In genomic region chr17:64503821-64504768, GRCh38 we compare ENCODE assay signal across 8 cellular contexts. TPM values are rescaled to one million over a fixed set of nuclear protein-coding genes. Genes with fewer than 3 reads are reported as not detected.
DNase-seq lines count a peak whose midpoint lies in the region; ATAC-seq and TF ChIP-seq lines count a peak whose summit lies in the region.

No MANE protein-coding gene starts in this region.

- H2AFZ ChIP-seq in GM23338, result no peak overlapping the region

- peaks cover 62% of the 10 kb centered on the region for H3K4me1 Mint-ChIP-seq in GM23338

- H3K79me2 ChIP-seq in GM23338 (replicated peaks; ENCODE audit: insufficient read depth), result peaks cover 91% of the 10 kb centered on the region

- no peaks in the 10 kb centered on the region for H3K27me3 ChIP-seq in GM23338 (ENCODE audit: insufficient read depth)
- no peaks in the 10 kb centered on the region for H3K27me3 ChIP-seq in skeletal muscle satellite cell (ENCODE audit: control insufficient read depth, insufficient read depth, low read length)

- peak overlapping the region; percentile 100 for H3K9ac ChIP-seq in skeletal muscle satellite cell (ENCODE audit: low read depth, low read length)

- H3K4me2 ChIP-seq in GM23338, result peak overlapping the region; percentile 91
- peak overlapping the region; percentile 82 for H3K4me2 ChIP-seq in skeletal muscle satellite cell (ENCODE audit: low read length)

- H3K27ac Mint-ChIP-seq in GM23338, result peak overlapping the region; percentile 66

- no peaks in the 10 kb centered on the region for H3K9me3 ChIP-seq in skeletal muscle satellite cell (replicated peaks; ENCODE audit: low read length)

- peaks cover 4% of the 10 kb centered on the region; the same call in 1 of the 3 replicates for H3K9me3 Mint-ChIP-seq in GM23338

- peak overlapping the region; percentile 76 for H3K27ac ChIP-seq in GM23338 (ENCODE audit: low read depth)

- H3F3A ChIP-seq in GM23338 (replicated peaks; ENCODE audit: low read depth), result peaks cover 51% of the 10 kb centered on the region

- no peak for ATAC-seq in GM23338
- ATAC-seq in HG03039 (IDR thresholded peaks at IDR 0.05; ENCODE audit: unreplicated experiment), result no peak

- DNase-seq in GM23338 (ENCODE audit: low spot score) (no peak), fibroblast of villous mesenchyme (ENCODE audit: low read depth) (peak; percentile 17), NCI-H82 (lab: John Stamatoyannopoulos, UW) (no peak), NCI-H2029 treated with DMSO at 0.1 percent for 48 hours (lab: John Stamatoyannopoulos, UW) (no peak), inferior parietal cortex (ENCODE audit: extremely low spot score) (no peak)

- peaks cover 86% of the 10 kb centered on the region for H3K36me3 Mint-ChIP-seq in GM23338 (ENCODE audit: low read depth)

- peaks cover 24% of the 10 kb centered on the region for H3K27me3 Mint-ChIP-seq in GM23338 (ENCODE audit: insufficient read depth, low read depth, poor library complexity)

- no peak for TF ChIP-seq CTCF in GM23338 (conservative IDR thresholded peaks at IDR 0.05; ENCODE audit: low read depth in 2 of 2)
- no peak for TF ChIP-seq CTCF in WI38 (IDR thresholded peaks at IDR 0.05; ENCODE audit: low read depth, low read length)
- TF ChIP-seq CTCF in fibroblast of villous mesenchyme (IDR thresholded peaks at IDR 0.05; ENCODE audit: insufficient read depth, low read depth, low read length), result no peak

- peaks cover 61% of the 10 kb centered on the region for H4K20me1 ChIP-seq in GM23338 (replicated peaks; ENCODE audit: insufficient read depth)

- H3K4me3 ChIP-seq in GM23338 (peak overlapping the region; percentile 100), WI38 (ENCODE audit: low read depth, low read length) (peak overlapping the region; percentile 97), fibroblast of villous mesenchyme (ENCODE audit: low read depth, low read length) (peak overlapping the region; percentile 99), skeletal muscle satellite cell (ENCODE audit: low read length) (peak overlapping the region; percentile 98)

- no peaks in the 10 kb centered on the region for H3K9me2 ChIP-seq in GM23338 (ENCODE audit: insufficient read depth)

- H3K36me3 ChIP-seq in GM23338 (ENCODE audit: insufficient read depth), result peaks cover 60% of the 10 kb centered on the region
- peaks cover 68% of the 10 kb centered on the region for H3K36me3 ChIP-seq in skeletal muscle satellite cell (ENCODE audit: insufficient read depth, low read length)

- peaks cover 8% of the 10 kb centered on the region; the same call in 1 of the 2 replicates for H3K4me1 ChIP-seq in GM23338 (ENCODE audit: insufficient read depth)
- H3K4me1 ChIP-seq in skeletal muscle satellite cell (ENCODE audit: control insufficient read depth, insufficient read depth, low read length), result peaks cover 52% of the 10 kb centered on the region

- peak overlapping the region; percentile 99 for H3K4me3 Mint-ChIP-seq in GM23338

TF ChIP-seq in GM23338, 12 proteins besides CTCF, POLR2A, EP300 and RAD21:
- TF ChIP-seq REST (IDR thresholded peaks at IDR 0.05; ENCODE audit: unreplicated experiment), result no peak
TF ChIP-seq in GM23338: peak in this region for 0.

RNA-seq across cellular contexts. Expression of gene DDX5, which starts 2.0 kb away (rescaled TPM):
- total RNA-seq in GM23338 (2014; rRNA removed; shearing (Covaris generic)), result 399 and 400 TPM in 2 replicates
- 367 and 447 TPM in 2 replicates for polyA plus RNA-seq in GM23338 (2016; fragmentation: Nextera tagmentation; extraction: Ambion mirVana)
- 335 and 361 TPM in 2 replicates for total RNA-seq in fibroblast of villous mesenchyme
- total RNA-seq in skeletal muscle satellite cell (2012; rRNA removed), result 240 and 255 TPM in 2 replicates

RNA-seq across cellular contexts. Expression of gene CEP95, which starts 2.7 kb away (rescaled TPM):
- 41.1 and 81.1 TPM in 2 replicates for total RNA-seq in GM23338 (2014; rRNA removed; shearing (Covaris generic))
- 38.9 and 45.4 TPM in 2 replicates for polyA plus RNA-seq in GM23338 (2016; fragmentation: Nextera tagmentation; extraction: Ambion mirVana)
- 26.3 and 27.1 TPM in 2 replicates for total RNA-seq in fibroblast of villous mesenchyme
- total RNA-seq in skeletal muscle satellite cell (2012; rRNA removed), result 12.9 and 17.5 TPM in 2 replicates

RNA-seq across cellular contexts. Expression of gene POLG2, which starts 7.2 kb away (rescaled TPM):
- total RNA-seq in GM23338 (2014; rRNA removed; shearing (Covaris generic)), result 19.8 and 20.2 TPM in 2 replicates
- 27.7 and 28.0 TPM in 2 replicates for polyA plus RNA-seq in GM23338 (2016; fragmentation: Nextera tagmentation; extraction: Ambion mirVana)
- 8.4 and 12.5 TPM in 2 replicates for total RNA-seq in fibroblast of villous mesenchyme
- 4.8 and 5.9 TPM in 2 replicates for total RNA-seq in skeletal muscle satellite cell (2012; rRNA removed)

RNA-seq across cellular contexts. Expression of gene MILR1, which starts 55.2 kb away (rescaled TPM):
- total RNA-seq in GM23338 (2014; rRNA removed; shearing (Covaris generic)), result not detected in 2 replicates
- polyA plus RNA-seq in GM23338 (2016; fragmentation: Nextera tagmentation; extraction: Ambion mirVana), result 0.39 TPM in 1 of 2 replicates, not detected in the other
- 2.6 and 3.9 TPM in 2 replicates for total RNA-seq in fibroblast of villous mesenchyme
- total RNA-seq in skeletal muscle satellite cell (2012; rRNA removed), result 26.2 and 28.6 TPM in 2 replicates
